1 cellular context compared by ENCODE assay signal in the genomic region with DNA sequence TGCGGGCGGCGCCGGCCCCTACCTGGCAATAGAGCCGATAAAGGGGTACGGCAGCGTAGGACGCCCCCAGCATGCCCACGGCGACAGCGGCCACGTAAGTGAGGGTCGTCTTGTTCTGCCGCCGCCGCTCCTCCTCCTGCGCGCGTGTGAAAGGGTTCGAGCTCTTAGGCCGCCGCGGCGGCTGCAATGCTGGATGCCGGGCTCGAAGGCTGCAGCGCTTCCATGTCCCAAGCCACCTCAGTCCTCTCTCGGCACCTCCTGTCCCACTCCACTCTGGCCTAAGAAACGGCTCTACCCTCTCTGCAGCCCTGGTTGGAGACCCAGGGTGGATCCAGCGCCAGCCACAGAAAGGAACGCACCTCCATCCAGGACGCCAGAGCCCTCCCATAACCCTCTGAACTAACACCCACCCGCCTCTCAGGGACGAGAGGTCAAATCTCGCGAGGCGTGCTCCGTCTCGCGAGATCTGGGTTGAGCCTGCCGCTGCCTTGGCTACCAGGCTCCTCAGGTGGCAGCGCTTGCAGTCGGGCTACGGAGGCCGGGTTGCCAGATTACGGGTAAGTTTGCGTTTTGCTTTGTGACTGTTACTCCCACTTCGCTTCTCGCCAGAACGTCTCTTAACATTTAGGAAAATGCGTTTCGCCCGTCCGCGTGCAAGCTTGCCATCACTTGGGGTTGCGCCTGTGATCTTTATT.
TF ChIP-seq lines count a peak whose summit lies in the region.

Gene COX11 (minus strand): TSS at position 396 of the 695 bp plus-strand sequence. CDS start 8 bp downstream, at position 388.
Gene STXBP4 (plus strand): TSS at position 507 of the 695 bp plus-strand sequence. CDS start 17,455 bp downstream, outside the sequence.

TF ChIP-seq in HepG2, 621 proteins besides CTCF, POLR2A, EP300 and RAD21 (continued from another document and continues in another):
- TF ChIP-seq, protein P1, sequence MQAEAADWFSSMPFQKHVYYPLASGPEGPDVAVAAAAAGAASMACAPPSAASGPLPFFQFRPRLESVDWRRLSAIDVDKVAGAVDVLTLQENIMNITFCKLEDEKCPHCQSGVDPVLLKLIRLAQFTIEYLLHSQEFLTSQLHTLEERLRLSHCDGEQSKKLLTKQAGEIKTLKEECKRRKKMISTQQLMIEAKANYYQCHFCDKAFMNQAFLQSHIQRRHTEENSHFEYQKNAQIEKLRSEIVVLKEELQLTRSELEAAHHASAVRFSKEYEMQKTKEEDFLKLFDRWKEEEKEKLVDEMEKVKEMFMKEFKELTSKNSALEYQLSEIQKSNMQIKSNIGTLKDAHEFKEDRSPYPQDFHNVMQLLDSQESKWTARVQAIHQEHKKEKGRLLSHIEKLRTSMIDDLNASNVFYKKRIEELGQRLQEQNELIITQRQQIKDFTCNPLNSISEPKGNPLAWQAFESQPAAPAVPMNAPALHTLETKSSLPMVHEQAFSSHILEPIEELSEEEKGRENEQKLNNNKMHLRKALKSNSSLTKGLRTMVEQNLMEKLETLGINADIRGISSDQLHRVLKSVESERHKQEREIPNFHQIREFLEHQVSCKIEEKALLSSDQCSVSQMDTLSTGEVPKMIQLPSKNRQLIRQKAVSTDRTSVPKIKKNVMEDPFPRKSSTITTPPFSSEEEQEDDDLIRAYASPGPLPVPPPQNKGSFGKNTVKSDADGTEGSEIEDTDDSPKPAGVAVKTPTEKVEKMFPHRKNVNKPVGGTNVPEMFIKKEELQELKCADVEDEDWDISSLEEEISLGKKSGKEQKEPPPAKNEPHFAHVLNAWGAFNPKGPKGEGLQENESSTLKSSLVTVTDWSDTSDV (CRISPR knock-in tag; IDR thresholded peaks at IDR 0.05): no peak
- no peak for TF ChIP-seq ZNF549 (CRISPR knock-in tag; IDR thresholded peaks at IDR 0.05)
- TF ChIP-seq, protein P2, sequence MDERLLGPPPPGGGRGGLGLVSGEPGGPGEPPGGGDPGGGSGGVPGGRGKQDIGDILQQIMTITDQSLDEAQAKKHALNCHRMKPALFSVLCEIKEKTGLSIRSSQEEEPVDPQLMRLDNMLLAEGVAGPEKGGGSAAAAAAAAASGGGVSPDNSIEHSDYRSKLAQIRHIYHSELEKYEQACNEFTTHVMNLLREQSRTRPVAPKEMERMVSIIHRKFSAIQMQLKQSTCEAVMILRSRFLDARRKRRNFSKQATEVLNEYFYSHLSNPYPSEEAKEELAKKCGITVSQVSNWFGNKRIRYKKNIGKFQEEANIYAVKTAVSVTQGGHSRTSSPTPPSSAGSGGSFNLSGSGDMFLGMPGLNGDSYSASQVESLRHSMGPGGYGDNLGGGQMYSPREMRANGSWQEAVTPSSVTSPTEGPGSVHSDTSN (CRISPR knock-in tag; IDR thresholded peaks at IDR 0.05): no peak
- TF ChIP-seq NFE2L2 (IDR thresholded peaks at IDR 0.05; ENCODE audit: low read length): no peak
- peak; percentile 94 for TF ChIP-seq GATAD1 (CRISPR knock-in tag; IDR thresholded peaks at IDR 0.05)
- TF ChIP-seq ZNF749 (CRISPR knock-in tag; IDR thresholded peaks at IDR 0.05; ENCODE audit: borderline replicate concordance): peak; percentile 83; the same call in 1 of the 2 replicates
- TF ChIP-seq, protein P3, sequence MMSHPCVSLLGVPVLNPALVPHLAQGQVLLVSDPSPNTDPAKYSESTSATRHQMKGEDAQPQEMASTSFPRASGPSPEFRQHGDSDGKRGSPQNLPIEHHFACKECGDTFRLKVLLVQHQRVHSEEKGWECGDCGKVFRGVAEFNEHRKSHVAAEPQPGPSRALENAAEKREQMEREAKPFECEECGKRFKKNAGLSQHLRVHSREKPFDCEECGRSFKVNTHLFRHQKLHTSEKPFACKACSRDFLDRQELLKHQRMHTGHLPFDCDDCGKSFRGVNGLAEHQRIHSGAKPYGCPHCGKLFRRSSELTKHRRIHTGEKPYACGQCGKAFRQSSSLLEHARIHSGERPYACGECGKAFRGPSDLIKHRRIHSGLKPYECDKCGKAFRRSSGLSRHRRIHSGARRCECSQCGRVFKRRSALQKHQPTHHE (CRISPR knock-in tag; IDR thresholded peaks at IDR 0.05; ENCODE audit: borderline replicate concordance): peak; percentile 96; the same call in 1 of the 2 replicates
- peak; percentile 44; the same call in 1 of the 2 replicates for TF ChIP-seq BCL6 (CRISPR knock-in tag; IDR thresholded peaks at IDR 0.05)
- TF ChIP-seq ZIK1 (CRISPR knock-in tag; IDR thresholded peaks at IDR 0.05; ENCODE audit: borderline replicate concordance, low read depth): peak; percentile 82
- TF ChIP-seq HNRNPL (IDR thresholded peaks at IDR 0.05; ENCODE audit: low read depth, low read length): peak; percentile 64
- no peak for TF ChIP-seq SMARCC2 (IDR thresholded peaks at IDR 0.05)
- TF ChIP-seq, protein P4, sequence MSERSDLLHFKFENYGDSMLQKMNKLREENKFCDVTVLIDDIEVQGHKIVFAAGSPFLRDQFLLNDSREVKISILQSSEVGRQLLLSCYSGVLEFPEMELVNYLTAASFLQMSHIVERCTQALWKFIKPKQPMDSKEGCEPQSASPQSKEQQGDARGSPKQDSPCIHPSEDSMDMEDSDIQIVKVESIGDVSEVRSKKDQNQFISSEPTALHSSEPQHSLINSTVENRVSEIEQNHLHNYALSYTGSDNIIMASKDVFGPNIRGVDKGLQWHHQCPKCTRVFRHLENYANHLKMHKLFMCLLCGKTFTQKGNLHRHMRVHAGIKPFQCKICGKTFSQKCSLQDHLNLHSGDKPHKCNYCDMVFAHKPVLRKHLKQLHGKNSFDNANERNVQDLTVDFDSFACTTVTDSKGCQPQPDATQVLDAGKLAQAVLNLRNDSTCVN (CRISPR knock-in tag; IDR thresholded peaks at IDR 0.05; ENCODE audit: borderline replicate concordance): peak; percentile 12; the same call in 1 of the 2 replicates
- peak; percentile 82; the same call in 1 of the 2 replicates for TF ChIP-seq ZNF354B (CRISPR knock-in tag; IDR thresholded peaks at IDR 0.05)
- no peak for TF ChIP-seq NCOR1 (IDR thresholded peaks at IDR 0.05; ENCODE audit: borderline replicate concordance, low read length)
- peak; percentile 70 for TF ChIP-seq ARHGAP35 (CRISPR knock-in tag; IDR thresholded peaks at IDR 0.05; ENCODE audit: borderline replicate concordance)
- TF ChIP-seq ZNF124 (CRISPR knock-in tag; IDR thresholded peaks at IDR 0.05): peak; percentile 95
- TF ChIP-seq SETDB1 (CRISPR knock-in tag; IDR thresholded peaks at IDR 0.05; ENCODE audit: borderline replicate concordance): no peak
- TF ChIP-seq ZNF224 (CRISPR knock-in tag; IDR thresholded peaks at IDR 0.05): peak; percentile 55; the same call in 1 of the 2 replicates
- no peak for TF ChIP-seq MBD4 (IDR thresholded peaks at IDR 0.05; ENCODE audit: borderline replicate concordance, low read length)
- TF ChIP-seq ZNF460 (CRISPR knock-in tag; IDR thresholded peaks at IDR 0.05; ENCODE audit: borderline replicate concordance): no peak; the same call in 1 of the 2 replicates
- no peak for TF ChIP-seq ZKSCAN1 (IDR thresholded peaks at IDR 0.05; ENCODE audit: low read length)
- peak; percentile 73; the same call in 1 of the 2 replicates for TF ChIP-seq ZNF83 (CRISPR knock-in tag; IDR thresholded peaks at IDR 0.05; ENCODE audit: borderline replicate concordance)
- peak; percentile 56; the same call in 1 of the 2 replicates for TF ChIP-seq CREM (IDR thresholded peaks at IDR 0.05)
- no peak for TF ChIP-seq CREM (CRISPR knock-in tag; IDR thresholded peaks at IDR 0.05)
- no peak for TF ChIP-seq MAF1 (CRISPR knock-in tag; IDR thresholded peaks at IDR 0.05; ENCODE audit: borderline replicate concordance)
- no peak for TF ChIP-seq PRMT3 (CRISPR knock-in tag; IDR thresholded peaks at IDR 0.05; ENCODE audit: borderline replicate concordance, low read depth)
- TF ChIP-seq ZNF468 (CRISPR knock-in tag; IDR thresholded peaks at IDR 0.05): 0 out of 2 replicates have a peak, but pooled peaks have one; percentile 4
- TF ChIP-seq SATB2 (CRISPR knock-in tag; IDR thresholded peaks at IDR 0.05): no peak
- peak; percentile 83 for TF ChIP-seq HDAC2 (CRISPR knock-in tag; IDR thresholded peaks at IDR 0.05)
- TF ChIP-seq ZNF225 (CRISPR knock-in tag; IDR thresholded peaks at IDR 0.05): no peak; the same call in none of the 2 replicates
- TF ChIP-seq SSRP1 (CRISPR knock-in tag; IDR thresholded peaks at IDR 0.05): no peak
- no peak for TF ChIP-seq STAG1 (CRISPR knock-in tag; IDR thresholded peaks at IDR 0.05)
- no peak; the same call in 1 of the 2 replicates for TF ChIP-seq ZNF616 (CRISPR knock-in tag; IDR thresholded peaks at IDR 0.05; ENCODE audit: low read depth)
- peak; percentile 82 for TF ChIP-seq ZFY (CRISPR knock-in tag; IDR thresholded peaks at IDR 0.05)
- TF ChIP-seq ZNF432 (CRISPR knock-in tag; IDR thresholded peaks at IDR 0.05; ENCODE audit: borderline replicate concordance): no peak
- peak; percentile 70 for TF ChIP-seq ZNF788 (CRISPR knock-in tag; IDR thresholded peaks at IDR 0.05; ENCODE audit: borderline replicate concordance)
- 0 out of 2 replicates have a peak, but pooled peaks have one; percentile 23 for TF ChIP-seq MEIS1 (CRISPR knock-in tag; IDR thresholded peaks at IDR 0.05; ENCODE audit: borderline replicate concordance)
- TF ChIP-seq DNMT1 (CRISPR knock-in tag; IDR thresholded peaks at IDR 0.05): no peak
- TF ChIP-seq MED8 (CRISPR knock-in tag; IDR thresholded peaks at IDR 0.05; ENCODE audit: insufficient replicate concordance): peak; percentile 92
- TF ChIP-seq, protein P5, sequence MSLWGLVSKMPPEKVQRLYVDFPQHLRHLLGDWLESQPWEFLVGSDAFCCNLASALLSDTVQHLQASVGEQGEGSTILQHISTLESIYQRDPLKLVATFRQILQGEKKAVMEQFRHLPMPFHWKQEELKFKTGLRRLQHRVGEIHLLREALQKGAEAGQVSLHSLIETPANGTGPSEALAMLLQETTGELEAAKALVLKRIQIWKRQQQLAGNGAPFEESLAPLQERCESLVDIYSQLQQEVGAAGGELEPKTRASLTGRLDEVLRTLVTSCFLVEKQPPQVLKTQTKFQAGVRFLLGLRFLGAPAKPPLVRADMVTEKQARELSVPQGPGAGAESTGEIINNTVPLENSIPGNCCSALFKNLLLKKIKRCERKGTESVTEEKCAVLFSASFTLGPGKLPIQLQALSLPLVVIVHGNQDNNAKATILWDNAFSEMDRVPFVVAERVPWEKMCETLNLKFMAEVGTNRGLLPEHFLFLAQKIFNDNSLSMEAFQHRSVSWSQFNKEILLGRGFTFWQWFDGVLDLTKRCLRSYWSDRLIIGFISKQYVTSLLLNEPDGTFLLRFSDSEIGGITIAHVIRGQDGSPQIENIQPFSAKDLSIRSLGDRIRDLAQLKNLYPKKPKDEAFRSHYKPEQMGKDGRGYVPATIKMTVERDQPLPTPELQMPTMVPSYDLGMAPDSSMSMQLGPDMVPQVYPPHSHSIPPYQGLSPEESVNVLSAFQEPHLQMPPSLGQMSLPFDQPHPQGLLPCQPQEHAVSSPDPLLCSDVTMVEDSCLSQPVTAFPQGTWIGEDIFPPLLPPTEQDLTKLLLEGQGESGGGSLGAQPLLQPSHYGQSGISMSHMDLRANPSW (CRISPR knock-in tag; IDR thresholded peaks at IDR 0.05; ENCODE audit: borderline replicate concordance): 0 out of 2 replicates have a peak, but pooled peaks have one; percentile 13
- TF ChIP-seq SRF (IDR thresholded peaks at IDR 0.05; ENCODE audit: low read depth, low read length): no peak
- peak; percentile 65; the same call in 1 of the 2 replicates for TF ChIP-seq ZNF235 (CRISPR knock-in tag; IDR thresholded peaks at IDR 0.05; ENCODE audit: borderline replicate concordance)
- no peak for TF ChIP-seq MAFK (conservative IDR thresholded peaks at IDR 0.05 in 1 of 2, IDR thresholded peaks at IDR 0.05 in 1 of 2; ENCODE audit: low read length in 2 of 2)
- no peak for TF ChIP-seq ZNF629 (CRISPR knock-in tag; conservative IDR thresholded peaks at IDR 0.05)
- no peak for TF ChIP-seq RBAK (CRISPR knock-in tag; IDR thresholded peaks at IDR 0.05)
- TF ChIP-seq CHD2 (IDR thresholded peaks at IDR 0.05; ENCODE audit: low read depth, low read length): peak; percentile 100
- TF ChIP-seq, protein P6, sequence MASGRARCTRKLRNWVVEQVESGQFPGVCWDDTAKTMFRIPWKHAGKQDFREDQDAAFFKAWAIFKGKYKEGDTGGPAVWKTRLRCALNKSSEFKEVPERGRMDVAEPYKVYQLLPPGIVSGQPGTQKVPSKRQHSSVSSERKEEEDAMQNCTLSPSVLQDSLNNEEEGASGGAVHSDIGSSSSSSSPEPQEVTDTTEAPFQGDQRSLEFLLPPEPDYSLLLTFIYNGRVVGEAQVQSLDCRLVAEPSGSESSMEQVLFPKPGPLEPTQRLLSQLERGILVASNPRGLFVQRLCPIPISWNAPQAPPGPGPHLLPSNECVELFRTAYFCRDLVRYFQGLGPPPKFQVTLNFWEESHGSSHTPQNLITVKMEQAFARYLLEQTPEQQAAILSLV (CRISPR knock-in tag; IDR thresholded peaks at IDR 0.05; ENCODE audit: borderline replicate concordance): no peak
- no peak for TF ChIP-seq GPBP1L1 (CRISPR knock-in tag; IDR thresholded peaks at IDR 0.05)
- TF ChIP-seq TBX3 (IDR thresholded peaks at IDR 0.05; ENCODE audit: borderline replicate concordance): 0 out of 2 replicates have a peak, but pooled peaks have one; percentile 10
- peak; percentile 85 for TF ChIP-seq ZGPAT (CRISPR knock-in tag; IDR thresholded peaks at IDR 0.05)
- peak; percentile 70 for TF ChIP-seq ZNF232 (CRISPR knock-in tag; IDR thresholded peaks at IDR 0.05; ENCODE audit: borderline replicate concordance)
- TF ChIP-seq ZBTB38 (CRISPR knock-in tag; IDR thresholded peaks at IDR 0.05): no peak
- no peak for TF ChIP-seq FOXK2 (IDR thresholded peaks at IDR 0.05)
- TF ChIP-seq ZNF292 (CRISPR knock-in tag; IDR thresholded peaks at IDR 0.05; ENCODE audit: borderline replicate concordance, low read depth): peak; percentile 92
